In the genomic region with DNA sequence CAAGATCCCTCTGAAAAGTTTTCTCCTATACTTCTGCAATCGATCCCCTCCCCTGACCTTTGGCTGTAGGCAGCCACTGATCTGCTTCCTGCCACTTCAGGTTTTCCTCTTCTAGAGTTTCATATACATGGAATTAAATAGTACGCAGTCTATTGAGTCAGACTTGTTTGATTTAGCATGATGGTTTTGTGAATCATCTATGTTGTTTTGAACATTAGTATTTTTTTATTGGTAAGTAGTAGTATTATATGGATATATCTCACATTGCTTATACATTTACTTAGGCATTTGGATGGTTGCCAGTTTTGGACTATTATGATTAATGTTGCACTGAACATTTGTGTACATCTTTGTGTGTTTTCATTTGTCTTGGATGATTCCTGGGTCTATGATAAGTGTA, we compare ENCODE assay signal across 27 cellular contexts.
"Had no signal": no experiment of that assay in that cellular context is flagged by ENCODE, and none has a peak within 500 bp of the region (broad histone marks: within the 10 kb centered on the region; RNA-seq: fewer than 3 reads in every experiment).

No MANE protein-coding gene starts in this region.

- H3K4me3 ChIP-seq: dorsolateral prefrontal cortex, esophagus muscularis mucosa, gastroesophageal sphincter, heart left ventricle, lower lobe of right lung, ovary, psoas muscle, sigmoid colon, stomach, thyroid gland, vagina had no signal

- H3K4me3 Mint-ChIP-seq: immature natural killer cell; natural killer cell; stimulated activated effector memory CD8-positive, alpha-beta T cell treated with anti-CD3 and anti-CD28 coated beads, Interleukin-12 subunit alpha, Interleukin-12 subunit beta, amount 100 ng/mL, for 72 hours had no signal

- H3K4me1 Mint-ChIP-seq: immature natural killer cell; natural killer cell; stimulated activated effector memory CD8-positive, alpha-beta T cell treated with anti-CD3 and anti-CD28 coated beads, Interleukin-12 subunit alpha, Interleukin-12 subunit beta, amount 100 ng/mL, for 72 hours had no signal

- H3K27ac ChIP-seq: dorsolateral prefrontal cortex, esophagus muscularis mucosa, foreskin keratinocyte, gastroesophageal sphincter, heart left ventricle, lower lobe of right lung, ovary, psoas muscle, sigmoid colon, stomach, thyroid gland, vagina had no signal

- H3K36me3 Mint-ChIP-seq: immature natural killer cell; natural killer cell; stimulated activated effector memory CD8-positive, alpha-beta T cell treated with anti-CD3 and anti-CD28 coated beads, Interleukin-12 subunit alpha, Interleukin-12 subunit beta, amount 100 ng/mL, for 72 hours had no signal

- H3K9me3 ChIP-seq: esophagus muscularis mucosa, gastroesophageal sphincter, lower lobe of right lung, ovary, sigmoid colon, stomach, thyroid gland, vagina had no signal

- DNase-seq: dorsolateral prefrontal cortex; effector CD4-positive, alpha-beta T cell; foreskin keratinocyte; heart left ventricle; hippocampal formation; immature natural killer cell; islet precursor cell; kidney glomerular epithelial cell; left ventricle myocardium superior; lower lobe of right lung; natural killer cell; occipital lobe; ovary; posterior cingulate gyrus; psoas muscle; right cardiac atrium; sigmoid colon; stimulated activated CD4-positive, alpha-beta T cell treated with anti-CD3 and anti-CD28 coated beads, Interleukin-2, amount 100 ng/mL, for 24 hours; stimulated activated CD4-positive, alpha-beta T cell treated with anti-CD3 and anti-CD28 coated beads, Interleukin-4, amount 100 ng/mL, for 24 hours; stimulated activated naive CD4-positive, alpha-beta T cell treated with Interleukin-2 at 50 U/mL for 16 hours; stomach; thyroid gland; trophoblast cell had no signal

- ATAC-seq: foreskin keratinocyte; gastroesophageal sphincter; heart left ventricle; left ventricle myocardium superior; lower lobe of right lung; natural killer cell; psoas muscle; right cardiac atrium; stimulated activated effector memory CD8-positive, alpha-beta T cell treated with anti-CD3 and anti-CD28 coated beads, Interleukin-12 subunit alpha, Interleukin-12 subunit beta, amount 100 ng/mL, for 72 hours had no signal

- H3K27me3 ChIP-seq: dorsolateral prefrontal cortex, esophagus muscularis mucosa, foreskin keratinocyte, gastroesophageal sphincter, heart left ventricle, ovary, sigmoid colon, stomach, thyroid gland, vagina had no signal

- H3K36me3 ChIP-seq: esophagus muscularis mucosa, gastroesophageal sphincter, heart left ventricle, lower lobe of right lung, ovary, sigmoid colon, stomach, thyroid gland, vagina had no signal

- H3K4me1 ChIP-seq: esophagus muscularis mucosa, foreskin keratinocyte, gastroesophageal sphincter, heart left ventricle, lower lobe of right lung, psoas muscle, stomach, thyroid gland, vagina had no signal

- H3K27ac Mint-ChIP-seq: immature natural killer cell; natural killer cell; stimulated activated effector memory CD8-positive, alpha-beta T cell treated with anti-CD3 and anti-CD28 coated beads, Interleukin-12 subunit alpha, Interleukin-12 subunit beta, amount 100 ng/mL, for 72 hours had no signal
